ENCODE assay signal across 22 cellular contexts in the genomic region with DNA sequence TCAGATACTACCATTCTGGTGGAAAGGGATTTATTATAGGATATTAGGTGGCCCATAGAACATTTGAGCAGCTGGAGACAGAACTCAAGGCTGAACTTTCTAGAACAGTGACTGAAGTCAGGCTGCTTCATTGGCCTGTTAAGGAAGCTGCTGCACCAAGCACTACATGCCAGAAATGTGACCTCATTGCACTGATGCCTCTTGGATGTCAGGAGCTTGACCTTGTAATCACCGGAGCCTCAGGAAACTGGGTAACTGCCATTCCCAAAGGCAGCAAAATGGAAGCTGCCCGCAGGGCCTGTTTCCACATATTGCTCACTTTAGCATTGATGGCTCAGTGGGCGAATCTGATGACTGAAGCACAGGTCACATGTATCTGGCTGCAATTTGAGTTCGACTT.
DNase-seq lines count a peak whose midpoint lies in the region; ATAC-seq and TF ChIP-seq lines count a peak whose summit lies in the region.
"Had no signal": no experiment of that assay in that cellular context is flagged by ENCODE, and none has a peak within 500 bp of the region (broad histone marks: within the 10 kb centered on the region; RNA-seq: fewer than 3 reads in every experiment).

No MANE protein-coding gene starts in this region.

- H3K4me3 ChIP-seq in fibroblast of the aortic adventitia (ENCODE audit: low read depth, low read length), result no peak overlapping the region
- H3K4me3 ChIP-seq: ascending aorta, dorsolateral prefrontal cortex, lower lobe of right lung, mucosa of descending colon, pancreas, upper lobe of left lung had no signal

- TF ChIP-seq CTCF in fibroblast of the aortic adventitia (IDR thresholded peaks at IDR 0.05; ENCODE audit: insufficient read depth, low read length), result no peak

- DNase-seq in A172 (ENCODE audit: low spot score) (peak; percentile 2), EL (peak; percentile 4), NCI-H446 treated with DMSO at 0.1 percent for 48 hours (lab: John Stamatoyannopoulos, UW) (peak; percentile 53), fibroblast of the aortic adventitia (ENCODE audit: low read depth) (peak; percentile 5), SIG-M5 treated with dmso at 0.1 percent for 504 hours (lab: John Stamatoyannopoulos, UW; ENCODE audit: unreplicated experiment) (no peak), NCI-H146 (lab: John Stamatoyannopoulos, UW) (no peak)
- DNase-seq in activated CD4-positive, CD25-positive, alpha-beta regulatory T cell treated with anti-CD3 and anti-CD28 coated beads, Interleukin-2, amount 50 U/mL, for 72 hours, result no peak
- DNase-seq: activated CD4-positive, alpha-beta T cell treated with anti-CD3 and anti-CD28 coated beads for 1 hour; activated CD8-positive, alpha-beta T cell treated with anti-CD3 and anti-CD28 coated beads, Interleukin-2, amount 10 ng/mL, durations not matched to agents 7 days and 5 days; activated T-cell treated with anti-CD3 and anti-CD28 coated beads for 4 hours; cerebellar nuclear complex; kidney; lower lobe of right lung; mucosa of descending colon; NCI-H1105; NCI-H1930; pancreas; stimulated activated CD4-positive, alpha-beta T cell treated with anti-CD3 and anti-CD28 coated beads, Interleukin-2, amount 100 ng/mL, for 48 hours; upper lobe of left lung had no signal

- no peak for ATAC-seq in HG03095 (IDR thresholded peaks at IDR 0.05; ENCODE audit: unreplicated experiment)
- ATAC-seq: activated CD8-positive, alpha-beta T cell treated with anti-CD3 and anti-CD28 coated beads, Interleukin-2, amount 10 ng/mL, durations not matched to agents 7 days and 5 days; lower lobe of right lung; mucosa of descending colon; pancreas had no signal

Comparison
In these comparisons a context has a peak if more than half of its experiments do, and no peak if none do; other contexts are left out.
1. DNase-seq: peak in A172 (single experiment), EL (single experiment), NCI-H446 treated with DMSO at 0.1 percent for 48 hours (single experiment) and fibroblast of the aortic adventitia (single experiment); none in SIG-M5 treated with dmso at 0.1 percent for 504 hours (single experiment), NCI-H146 (single experiment) and activated CD4-positive, CD25-positive, alpha-beta regulatory T cell treated with anti-CD3 and anti-CD28 coated beads, Interleukin-2, amount 50 U/mL, for 72 hours (single experiment).